Comparison of ENCODE assay signal across 8 cellular contexts in the genomic region with DNA sequence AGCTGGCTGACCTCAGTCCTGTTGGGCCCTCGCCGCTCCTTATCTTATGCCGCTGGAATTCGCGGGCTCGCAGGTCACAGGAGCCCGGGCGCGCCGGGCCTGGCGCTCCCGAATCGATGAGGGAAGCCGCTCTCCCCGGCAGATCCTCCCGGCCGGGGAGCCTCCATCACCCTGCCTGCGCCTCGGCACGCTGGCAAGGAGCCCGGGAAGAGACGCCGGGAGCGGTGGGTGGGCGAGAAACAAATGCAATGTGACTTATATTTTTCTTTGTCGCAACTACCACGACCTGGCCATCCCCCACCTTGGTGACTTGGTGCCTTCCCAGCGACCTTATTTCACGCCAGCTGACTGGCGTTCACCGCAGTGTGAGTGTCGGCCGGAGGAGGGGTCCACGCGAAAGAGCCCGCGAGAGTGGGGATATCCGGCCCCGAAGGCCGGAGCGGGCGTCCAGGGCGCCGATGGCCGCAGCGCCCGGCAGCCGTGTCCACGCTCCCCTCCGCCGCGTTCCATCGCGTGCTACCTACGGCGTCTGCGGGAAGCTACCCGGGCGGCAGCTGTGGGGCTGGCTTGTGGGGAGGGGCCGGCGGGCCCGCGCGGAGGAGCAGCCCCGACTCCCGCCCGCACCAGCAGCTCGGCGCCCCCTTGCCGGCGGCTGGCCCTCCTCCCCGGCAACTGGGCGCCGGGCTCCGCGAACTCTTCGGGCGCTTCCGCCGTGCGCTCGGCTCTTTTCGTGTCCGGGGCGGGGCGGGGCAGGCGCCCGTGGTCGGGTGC.
DNase-seq lines count a peak whose midpoint lies in the region; ATAC-seq and TF ChIP-seq lines count a peak whose summit lies in the region.

No MANE protein-coding gene starts in this region.

- TF ChIP-seq CTCF in DOHH2 (IDR thresholded peaks at IDR 0.05; ENCODE audit: low read depth, low read length, poor library complexity, severe bottlenecking) (no peak), KMS-11 (conservative IDR thresholded peaks at IDR 0.05; ENCODE audit: low read depth, low read length) (no peak), RWPE2 (IDR thresholded peaks at IDR 0.05; ENCODE audit: poor library complexity, severe bottlenecking) (no peak), nephron progenitor cell (IDR thresholded peaks at IDR 0.05) (no peak)

- H3K9ac ChIP-seq in KMS-11 = peak overlapping the region; percentile 75

- no peaks in the 10 kb centered on the region for H3K9me3 ChIP-seq in DOHH2 (ENCODE audit: control insufficient read depth, insufficient read depth, low read length)
- no peaks in the 10 kb centered on the region for H3K9me3 ChIP-seq in RWPE2 (ENCODE audit: severe bottlenecking)

- H3K4me3 ChIP-seq in DOHH2 (ENCODE audit: low read length) = peak overlapping the region; percentile 30
- H3K4me3 ChIP-seq in KMS-11 (IDR thresholded peaks at IDR 0.05; ENCODE audit: insufficient read depth, low read depth, low read length) = no peak overlapping the region
- peak overlapping the region; percentile 72 for H3K4me3 ChIP-seq in RWPE2 (ENCODE audit: severe bottlenecking)

- peak overlapping the region; percentile 94 for H3K27ac Mint-ChIP-seq in nephron progenitor cell
- peak overlapping the region; percentile 17 for H3K27ac Mint-ChIP-seq in stimulated activated naive CD8-positive, alpha-beta T cell treated with anti-CD3 and anti-CD28 coated beads, Interleukin-15, Interleukin-2, amounts not matched to agents 100 ng/mL and 50 ng/mL, for 24 hours

- no peaks in the 10 kb centered on the region for H3K27me3 Mint-ChIP-seq in nephron progenitor cell (ENCODE audit: low read depth, poor library complexity)
- peaks cover 30% of the 10 kb centered on the region for H3K27me3 Mint-ChIP-seq in stimulated activated naive CD8-positive, alpha-beta T cell treated with anti-CD3 and anti-CD28 coated beads, Interleukin-15, Interleukin-2, amounts not matched to agents 100 ng/mL and 50 ng/mL, for 24 hours

- H4K20me1 ChIP-seq in DOHH2 (ENCODE audit: control insufficient read depth, insufficient read depth, low read depth, low read length) (0 out of 2 replicates have a peak, but pooled peaks cover 3% of the 10 kb centered on the region), KMS-11 (ENCODE audit: insufficient read depth) (no peaks in the 10 kb centered on the region)

- ATAC-seq in GM21825 (IDR thresholded peaks at IDR 0.05; ENCODE audit: unreplicated experiment) (peak; percentile 69), RWPE2 (ENCODE audit: low read depth) (peak; percentile 73)

- H3K4me1 ChIP-seq in DOHH2 (ENCODE audit: control insufficient read depth, low read length) (no peaks in the 10 kb centered on the region), KMS-11 (ENCODE audit: low read depth, poor library complexity, severe bottlenecking) (peaks cover 19% of the 10 kb centered on the region), RWPE2 (ENCODE audit: insufficient read depth, poor library complexity, severe bottlenecking) (peaks cover 12% of the 10 kb centered on the region)

- H3F3A ChIP-seq in DOHH2 (ENCODE audit: control insufficient read depth, insufficient read depth) = 0 out of 2 replicates have a peak, but pooled peaks cover 3% of the 10 kb centered on the region

- peak overlapping the region; percentile 83 for H3K4me3 Mint-ChIP-seq in nephron progenitor cell
- peak overlapping the region; percentile 76 for H3K4me3 Mint-ChIP-seq in stimulated activated naive CD8-positive, alpha-beta T cell treated with anti-CD3 and anti-CD28 coated beads, Interleukin-15, Interleukin-2, amounts not matched to agents 100 ng/mL and 50 ng/mL, for 24 hours

- no peaks in the 10 kb centered on the region for H3K79me2 ChIP-seq in DOHH2 (ENCODE audit: control insufficient read depth, low read length)
- H3K79me2 ChIP-seq in KMS-11 (ENCODE audit: insufficient read depth, low read depth) = no peaks in the 10 kb centered on the region; the same call in 1 of the 2 replicates

- H3K4me1 Mint-ChIP-seq in nephron progenitor cell = peaks cover 56% of the 10 kb centered on the region
- H3K4me1 Mint-ChIP-seq in stimulated activated naive CD8-positive, alpha-beta T cell treated with anti-CD3 and anti-CD28 coated beads, Interleukin-15, Interleukin-2, amounts not matched to agents 100 ng/mL and 50 ng/mL, for 24 hours (ENCODE audit: low read depth) = peaks cover 42% of the 10 kb centered on the region

- no peaks in the 10 kb centered on the region for H3K36me3 ChIP-seq in DOHH2 (ENCODE audit: control insufficient read depth, low read length)
- no peaks in the 10 kb centered on the region for H3K36me3 ChIP-seq in KMS-11 (ENCODE audit: insufficient read depth)
- no peaks in the 10 kb centered on the region for H3K36me3 ChIP-seq in RWPE2 (ENCODE audit: low read depth)

- no peaks in the 10 kb centered on the region for H3K9me3 Mint-ChIP-seq in nephron progenitor cell
- no peaks in the 10 kb centered on the region for H3K9me3 Mint-ChIP-seq in stimulated activated naive CD8-positive, alpha-beta T cell treated with anti-CD3 and anti-CD28 coated beads, Interleukin-15, Interleukin-2, amounts not matched to agents 100 ng/mL and 50 ng/mL, for 24 hours

- peaks cover 20% of the 10 kb centered on the region for H3K36me3 Mint-ChIP-seq in nephron progenitor cell (ENCODE audit: low read depth)
- H3K36me3 Mint-ChIP-seq in stimulated activated naive CD8-positive, alpha-beta T cell treated with anti-CD3 and anti-CD28 coated beads, Interleukin-15, Interleukin-2, amounts not matched to agents 100 ng/mL and 50 ng/mL, for 24 hours (ENCODE audit: low read depth) = no peaks in the 10 kb centered on the region

- peak overlapping the region; percentile 37 for H3K4me2 ChIP-seq in DOHH2 (ENCODE audit: low read length)
- H3K4me2 ChIP-seq in KMS-11 = peak overlapping the region; percentile 69

- H3K9me2 ChIP-seq in DOHH2 (replicated peaks; ENCODE audit: control insufficient read depth, low read length) = no peaks in the 10 kb centered on the region

- DNase-seq in RWPE2 (ENCODE audit: low spot score) (peak; percentile 84), fibroblast of the conjunctiva (ENCODE audit: low read depth) (peak; percentile 53), nephron progenitor cell (peak; percentile 72)
- DNase-seq in activated effector memory CD4-positive, alpha-beta T cell treated with Interleukin-2 at 50 U/mL for 16 hours = peak; percentile 84

- H3K27ac ChIP-seq in DOHH2 (ENCODE audit: low read depth, low read length) = no peak overlapping the region
- no peak overlapping the region for H3K27ac ChIP-seq in KMS-11
- H3K27ac ChIP-seq in RWPE2 (ENCODE audit: poor library complexity, severe bottlenecking) = peak overlapping the region; percentile 72

- H3K27me3 ChIP-seq in DOHH2 (ENCODE audit: control insufficient read depth, low read length) (peaks cover 63% of the 10 kb centered on the region), KMS-11 (ENCODE audit: insufficient read depth, low read depth) (no peaks in the 10 kb centered on the region), RWPE2 (ENCODE audit: insufficient read depth, poor library complexity, severe bottlenecking) (no peaks in the 10 kb centered on the region)

- peak overlapping the region; percentile 86 for H2AFZ ChIP-seq in KMS-11 (ENCODE audit: low read depth)
